In genomic region chr10:8375137-8375536, GRCh38 we compare ENCODE assay signal across 21 cellular contexts.
"Had no signal": no experiment of that assay in that cellular context is flagged by ENCODE, and none has a peak within 500 bp of the region (broad histone marks: within the 10 kb centered on the region; RNA-seq: fewer than 3 reads in every experiment).

No MANE protein-coding gene starts in this region.

- FAIRE-seq: colon, frontal cortex, kidney, pancreas, small intestine had no signal

- H3K36me3 ChIP-seq: neutrophil, pancreas, right lobe of liver, stomach, tibial artery had no signal

- H3K27ac Mint-ChIP-seq: memory B cell; natural killer cell; stimulated activated memory B cell treated with anti-CD40 and anti-IgM and Interleukin-4, amounts not matched to agents 10 μg/mL and 1 μg/mL and 100 μg/mL, for 72 hours; type B pancreatic cell had no signal

- H3K4me1 Mint-ChIP-seq: memory B cell; natural killer cell; stimulated activated memory B cell treated with anti-CD40 and anti-IgM and Interleukin-4, amounts not matched to agents 10 μg/mL and 1 μg/mL and 100 μg/mL, for 72 hours had no signal

- H3K27ac ChIP-seq: dorsolateral prefrontal cortex, neutrophil, pancreas, right lobe of liver, stomach, testis, tibial artery had no signal

- ATAC-seq: left lobe of liver; natural killer cell; pancreas; right lobe of liver; stimulated activated memory B cell treated with anti-CD40 and anti-IgM and Interleukin-4, amounts not matched to agents 10 μg/mL and 1 μg/mL and 100 μg/mL, for 72 hours had no signal

- H3K27me3 Mint-ChIP-seq: memory B cell; stimulated activated memory B cell treated with anti-CD40 and anti-IgM and Interleukin-4, amounts not matched to agents 10 μg/mL and 1 μg/mL and 100 μg/mL, for 72 hours; type B pancreatic cell had no signal

- H3K4me3 Mint-ChIP-seq: memory B cell; natural killer cell; stimulated activated memory B cell treated with anti-CD40 and anti-IgM and Interleukin-4, amounts not matched to agents 10 μg/mL and 1 μg/mL and 100 μg/mL, for 72 hours; type B pancreatic cell had no signal

- H3K27me3 ChIP-seq: neutrophil, pancreas, right lobe of liver, stomach, testis, tibial artery had no signal

- H3K36me3 Mint-ChIP-seq: memory B cell; natural killer cell; stimulated activated memory B cell treated with anti-CD40 and anti-IgM and Interleukin-4, amounts not matched to agents 10 μg/mL and 1 μg/mL and 100 μg/mL, for 72 hours; type B pancreatic cell had no signal

- DNase-seq: dorsolateral prefrontal cortex; effector CD4-positive, alpha-beta T cell; kidney; natural killer cell; pancreas; retina; right lobe of liver; small intestine; stimulated activated CD4-positive, alpha-beta T cell treated with anti-CD3 and anti-CD28 coated beads, Interleukin-1b, Interleukin-23, amount 100 ng/mL, for 48 hours; stimulated activated CD4-positive, alpha-beta T cell treated with anti-CD3 and anti-CD28 coated beads, Interleukin-4, amount 100 ng/mL, for 24 hours; stomach; testis; tibial artery had no signal

- H3K9me3 ChIP-seq: neutrophil, pancreas, right lobe of liver, stomach, testis, tibial artery had no signal

- H3K4me3 ChIP-seq: dorsolateral prefrontal cortex, lung, pancreas, right lobe of liver, stomach, testis, tibial artery had no signal

- H3K9me3 Mint-ChIP-seq: natural killer cell; stimulated activated memory B cell treated with anti-CD40 and anti-IgM and Interleukin-4, amounts not matched to agents 10 μg/mL and 1 μg/mL and 100 μg/mL, for 72 hours had no signal

- H3K4me1 ChIP-seq: pancreas, right lobe of liver, testis, tibial artery had no signal
